Comparison of ENCODE assay signal across 21 cellular contexts in genomic region chr12:131918311-131919050, GRCh38.
"Had no signal": no experiment of that assay in that cellular context is flagged by ENCODE, and none has a peak within 500 bp of the region (broad histone marks: within the 10 kb centered on the region; RNA-seq: fewer than 3 reads in every experiment).

No MANE protein-coding gene starts in this region.

- H3K4me3 Mint-ChIP-seq: activated CD4-positive, alpha-beta memory T cell treated with anti-CD3 and anti-CD28 coated beads, Interleukin-2, amount 10 ng/mL, durations not matched to agents 7 days and 5 days; activated CD8-positive, alpha-beta memory T cell treated with anti-CD3 and anti-CD28 coated beads, Interleukin-2, amount 10 ng/mL, durations not matched to agents 7 days and 5 days; immature natural killer cell; naive thymus-derived CD8-positive, alpha-beta T cell; stimulated activated effector memory CD8-positive, alpha-beta T cell treated with anti-CD3 and anti-CD28 coated beads, Interleukin-12 subunit alpha, Interleukin-12 subunit beta, amount 100 ng/mL, for 72 hours had no signal

- ATAC-seq: activated CD8-positive, alpha-beta memory T cell treated with anti-CD3 and anti-CD28 coated beads, Interleukin-2, amount 10 ng/mL, durations not matched to agents 7 days and 5 days; gastrocnemius medialis; naive thymus-derived CD8-positive, alpha-beta T cell; stimulated activated effector memory CD8-positive, alpha-beta T cell treated with anti-CD3 and anti-CD28 coated beads, Interleukin-12 subunit alpha, Interleukin-12 subunit beta, amount 100 ng/mL, for 72 hours had no signal

- DNase-seq: activated CD4-positive, alpha-beta memory T cell treated with anti-CD3 and anti-CD28 coated beads, Interleukin-2, amount 10 ng/mL, durations not matched to agents 7 days and 5 days; activated CD4-positive, alpha-beta T cell treated with anti-CD3 and anti-CD28 coated beads for 48 hours; activated CD4-positive, CD25-positive, alpha-beta regulatory T cell; activated CD8-positive, alpha-beta memory T cell treated with anti-CD3 and anti-CD28 coated beads, Interleukin-2, amount 10 ng/mL, durations not matched to agents 7 days and 5 days; activated naive CD4-positive, alpha-beta T cell treated with Interleukin-2 at 50 U/mL for 16 hours; anterior cingulate cortex; brain microvascular endothelial cell; cerebellar nuclear complex; cortex of kidney; gastrocnemius medialis; immature natural killer cell; mesendoderm; naive thymus-derived CD8-positive, alpha-beta T cell; stimulated activated CD4-positive, alpha-beta T cell treated with anti-CD3 and anti-CD28 coated beads, Interleukin-4, amount 100 ng/mL, for 24 hours; thyroid gland had no signal

- H3K9me3 Mint-ChIP-seq: activated CD4-positive, alpha-beta memory T cell treated with anti-CD3 and anti-CD28 coated beads, Interleukin-2, amount 10 ng/mL, durations not matched to agents 7 days and 5 days; immature natural killer cell; naive thymus-derived CD8-positive, alpha-beta T cell; stimulated activated effector memory CD8-positive, alpha-beta T cell treated with anti-CD3 and anti-CD28 coated beads, Interleukin-12 subunit alpha, Interleukin-12 subunit beta, amount 100 ng/mL, for 72 hours had no signal

- H3K27me3 Mint-ChIP-seq: activated CD4-positive, alpha-beta memory T cell treated with anti-CD3 and anti-CD28 coated beads, Interleukin-2, amount 10 ng/mL, durations not matched to agents 7 days and 5 days; activated CD8-positive, alpha-beta memory T cell treated with anti-CD3 and anti-CD28 coated beads, Interleukin-2, amount 10 ng/mL, durations not matched to agents 7 days and 5 days; naive thymus-derived CD8-positive, alpha-beta T cell had no signal

- H3K27me3 ChIP-seq: brain microvascular endothelial cell, gastrocnemius medialis, heart left ventricle, ovary, right lobe of liver, thyroid gland had no signal

- H3K36me3 ChIP-seq: ovary had no signal

- H3K4me1 ChIP-seq: gastrocnemius medialis, psoas muscle, right lobe of liver, thyroid gland had no signal

- H3K4me3 ChIP-seq: gastrocnemius medialis, heart left ventricle, ovary, psoas muscle, right lobe of liver, smooth muscle cell, thyroid gland had no signal

- H3K9me3 ChIP-seq: gastrocnemius medialis, heart left ventricle, ovary, psoas muscle, right lobe of liver, thyroid gland had no signal

- H3K27ac ChIP-seq: brain microvascular endothelial cell, gastrocnemius medialis, heart left ventricle, ovary, psoas muscle, right lobe of liver, thyroid gland had no signal

- H3K27ac Mint-ChIP-seq: activated CD4-positive, alpha-beta memory T cell treated with anti-CD3 and anti-CD28 coated beads, Interleukin-2, amount 10 ng/mL, durations not matched to agents 7 days and 5 days; activated CD8-positive, alpha-beta memory T cell treated with anti-CD3 and anti-CD28 coated beads, Interleukin-2, amount 10 ng/mL, durations not matched to agents 7 days and 5 days; stimulated activated effector memory CD8-positive, alpha-beta T cell treated with anti-CD3 and anti-CD28 coated beads, Interleukin-12 subunit alpha, Interleukin-12 subunit beta, amount 100 ng/mL, for 72 hours had no signal

- H3K36me3 Mint-ChIP-seq: activated CD8-positive, alpha-beta memory T cell treated with anti-CD3 and anti-CD28 coated beads, Interleukin-2, amount 10 ng/mL, durations not matched to agents 7 days and 5 days had no signal

- H3K4me1 Mint-ChIP-seq: activated CD4-positive, alpha-beta memory T cell treated with anti-CD3 and anti-CD28 coated beads, Interleukin-2, amount 10 ng/mL, durations not matched to agents 7 days and 5 days; activated CD8-positive, alpha-beta memory T cell treated with anti-CD3 and anti-CD28 coated beads, Interleukin-2, amount 10 ng/mL, durations not matched to agents 7 days and 5 days; stimulated activated effector memory CD8-positive, alpha-beta T cell treated with anti-CD3 and anti-CD28 coated beads, Interleukin-12 subunit alpha, Interleukin-12 subunit beta, amount 100 ng/mL, for 72 hours had no signal

- H3K4me2 ChIP-seq: smooth muscle cell had no signal
